8 cellular contexts compared by ENCODE assay signal in the genomic region with DNA sequence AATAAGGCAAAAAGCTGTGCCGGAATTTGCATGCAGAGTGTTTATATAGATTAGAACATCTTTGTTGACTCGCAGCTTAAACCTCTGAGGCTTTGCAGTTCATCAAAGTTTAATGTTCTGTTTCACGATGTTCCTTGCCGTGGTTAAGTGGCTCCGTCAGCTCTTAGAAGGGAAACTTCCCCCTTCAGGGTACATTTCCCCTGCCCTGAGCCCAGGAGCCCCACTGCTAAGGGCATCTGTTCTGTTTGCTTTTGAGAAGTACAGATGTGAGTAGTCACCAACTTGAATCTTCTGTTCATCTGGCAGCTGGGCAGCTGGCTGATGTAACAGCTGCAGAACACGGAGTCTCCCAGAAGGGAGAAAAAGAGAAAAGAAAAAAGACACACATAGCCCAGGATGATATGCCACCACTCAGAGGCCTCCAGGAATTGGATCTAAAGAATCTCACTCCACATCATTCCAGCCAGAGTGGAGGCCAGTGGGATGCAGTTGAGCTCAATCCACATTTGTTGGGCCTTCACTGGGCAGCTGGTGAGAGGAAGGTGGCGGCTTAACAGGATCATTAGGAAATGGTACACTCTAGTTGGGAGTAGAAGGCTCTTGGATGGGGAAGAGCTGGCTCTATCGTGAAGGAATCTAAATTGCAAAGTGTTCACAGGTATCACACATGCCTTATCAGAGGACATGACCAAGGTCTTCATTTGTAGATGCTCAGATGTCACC.
DNase-seq lines count a peak whose midpoint lies in the region; ATAC-seq and TF ChIP-seq lines count a peak whose summit lies in the region.

No MANE protein-coding gene starts in this region.

- no peaks in the 10 kb centered on the region for H3K27me3 ChIP-seq in brain microvascular endothelial cell (replicated peaks)

- no peak for DNase-seq in activated CD4-positive, alpha-beta T cell treated with anti-CD3 and anti-CD28 coated beads, Interleukin-2, amount 10 ng/mL, durations not matched to agents 24 days and 14 days
- no peak for DNase-seq in activated CD4-positive, alpha-beta T cell treated with anti-CD3 and anti-CD28 coated beads for 48 hours
- DNase-seq in NAMALWA (ENCODE audit: low spot score) (peak; percentile 77), fibroblast of the conjunctiva (ENCODE audit: low read depth) (peak; percentile 74), smooth muscle cell of the brain vasculature (ENCODE audit: low read depth, low spot score) (peak; percentile 93), brain microvascular endothelial cell (no peak)

- no peak overlapping the region for H3K27ac ChIP-seq in brain microvascular endothelial cell

- H3K9me3 Mint-ChIP-seq in activated CD4-positive, alpha-beta T cell treated with anti-CD3 and anti-CD28 coated beads, Interleukin-2, amount 10 ng/mL, durations not matched to agents 24 days and 14 days, result peaks cover 23% of the 10 kb centered on the region

- peak overlapping the region; percentile 87 for H3K27ac Mint-ChIP-seq in activated CD4-positive, alpha-beta T cell treated with anti-CD3 and anti-CD28 coated beads, Interleukin-2, amount 10 ng/mL, durations not matched to agents 24 days and 14 days

- in situ Hi-C loops in brain microvascular endothelial cell (cut with HindIII; ENCODE audit: low pct_ligation_motif_present, low sequenced_read_pairs), result no loop called here

- intact Hi-C loops in activated CD4-positive, alpha-beta T cell treated with anti-CD3 and anti-CD28 coated beads, Interleukin-2, amount 10 ng/mL, durations not matched to agents 24 days and 14 days (cut with micrococcal nuclease), result no loop called here

- ATAC-seq in HG03139 (IDR thresholded peaks at IDR 0.05; ENCODE audit: unreplicated experiment) (no peak), HG02623 (IDR thresholded peaks at IDR 0.05; ENCODE audit: unreplicated experiment) (no peak)

- H3K36me3 ChIP-seq in brain microvascular endothelial cell (replicated peaks), result no peaks in the 10 kb centered on the region

- H3K4me3 ChIP-seq in brain microvascular endothelial cell (ENCODE audit: low read depth, low read length), result no peak overlapping the region

- no peak for TF ChIP-seq CTCF in brain microvascular endothelial cell (IDR thresholded peaks at IDR 0.05; ENCODE audit: low read depth, low read length, missing control alignments)

- H3K4me3 Mint-ChIP-seq in activated CD4-positive, alpha-beta T cell treated with anti-CD3 and anti-CD28 coated beads, Interleukin-2, amount 10 ng/mL, durations not matched to agents 24 days and 14 days, result peak overlapping the region; percentile 6

- H3K36me3 Mint-ChIP-seq in activated CD4-positive, alpha-beta T cell treated with anti-CD3 and anti-CD28 coated beads, Interleukin-2, amount 10 ng/mL, durations not matched to agents 24 days and 14 days (ENCODE audit: low read depth), result peaks cover 16% of the 10 kb centered on the region

- H3K4me1 Mint-ChIP-seq in activated CD4-positive, alpha-beta T cell treated with anti-CD3 and anti-CD28 coated beads, Interleukin-2, amount 10 ng/mL, durations not matched to agents 24 days and 14 days, result peaks cover 48% of the 10 kb centered on the region

- no peaks in the 10 kb centered on the region for H3K27me3 Mint-ChIP-seq in activated CD4-positive, alpha-beta T cell treated with anti-CD3 and anti-CD28 coated beads, Interleukin-2, amount 10 ng/mL, durations not matched to agents 24 days and 14 days

Comparison
In these comparisons a context has a peak if more than half of its experiments do, and no peak if none do; other contexts are left out.
1. DNase-seq: peak in NAMALWA (single experiment), fibroblast of the conjunctiva (single experiment) and smooth muscle cell of the brain vasculature (single experiment); none in activated CD4-positive, alpha-beta T cell treated with anti-CD3 and anti-CD28 coated beads, Interleukin-2, amount 10 ng/mL, durations not matched to agents 24 days and 14 days (single experiment), activated CD4-positive, alpha-beta T cell treated with anti-CD3 and anti-CD28 coated beads for 48 hours (single experiment) and brain microvascular endothelial cell (single experiment).